18 cellular contexts compared by ENCODE assay signal in the genomic region with DNA sequence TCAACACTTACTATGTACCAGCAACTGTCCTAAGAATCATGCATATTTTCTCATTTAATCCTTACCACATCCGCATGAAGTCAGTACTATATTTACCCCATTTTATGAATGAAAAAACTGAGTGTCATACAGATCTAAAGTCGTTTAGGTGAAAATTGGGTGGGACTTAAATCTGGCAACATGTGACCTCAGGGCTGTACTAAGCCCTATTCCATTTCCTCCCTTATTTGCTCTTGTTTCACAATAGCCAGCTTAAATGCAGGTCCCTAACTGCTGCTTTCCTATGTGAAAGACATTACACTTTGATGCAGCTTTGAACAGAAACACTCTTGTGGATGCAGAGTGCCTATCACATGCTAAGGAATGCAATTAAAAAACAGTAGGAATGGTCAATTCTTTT. TPM values are rescaled to one million over a fixed set of nuclear protein-coding genes. Genes with fewer than 3 reads are reported as not detected.
DNase-seq lines count a peak whose midpoint lies in the region; ATAC-seq, FAIRE-seq and TF ChIP-seq lines count a peak whose summit lies in the region.
"Had no signal": no experiment of that assay in that cellular context is flagged by ENCODE, and none has a peak within 500 bp of the region (broad histone marks: within the 10 kb centered on the region; RNA-seq: fewer than 3 reads in every experiment).

No MANE protein-coding gene starts in this region.

- TF ChIP-seq EP300 in HepG2 (IDR thresholded peaks at IDR 0.05; ENCODE audit: low read depth in 2 of 2, low read length in 2 of 2), result peak in 1 of 2 experiments; percentile 33; a peak in 1 of 4 replicates
- no peak for TF ChIP-seq EP300 in HepG2 (CRISPR knock-in tag; IDR thresholded peaks at IDR 0.05; ENCODE audit: borderline replicate concordance)

- 8% methylated on average over 2 of the region's 2 CpGs for WGBS in HepG2 (ENCODE audit: low lambda C conversion rate)
- WGBS in right lobe of liver (ENCODE audit: insufficient coverage, low coverage, low lambda C conversion rate, missing lambda C conversion rate), result 52% methylated on average over 2 of the region's 2 CpGs

- H3K27me3 ChIP-seq in HepG2 (ENCODE audit: control insufficient read depth in 1 of 2, insufficient read depth in 2 of 2, low read length in 2 of 2), result no peaks in the 10 kb centered on the region; a peak in 1 of 5 replicates
- no peaks in the 10 kb centered on the region for H3K27me3 ChIP-seq in right lobe of liver
- no peaks in the 10 kb centered on the region for H3K27me3 ChIP-seq in Karpas-422 (ENCODE audit: low read length)

- TF ChIP-seq CTCF in HepG2 (CRISPR knock-in tag; IDR thresholded peaks at IDR 0.05) (no peak), right lobe of liver (IDR thresholded peaks at IDR 0.05) (no peak)

- H3K9me3 ChIP-seq in HepG2 (ENCODE audit: low read length) (peaks cover 4% of the 10 kb centered on the region; the same call in 1 of the 2 replicates), right lobe of liver (no peaks in the 10 kb centered on the region), Karpas-422 (ENCODE audit: low read length) (no peaks in the 10 kb centered on the region)

- no peak for TF ChIP-seq RAD21 in HepG2 (CRISPR knock-in tag; IDR thresholded peaks at IDR 0.05)

- H4K20me1 ChIP-seq in HepG2 (ENCODE audit: insufficient read depth, low read length) (peaks cover 18% of the 10 kb centered on the region), Karpas-422 (ENCODE audit: insufficient read depth, low read depth, low read length) (peaks cover 19% of the 10 kb centered on the region; the same call in 1 of the 2 replicates)

- peak; percentile 65 for DNase-seq in HepG2 (ENCODE audit: low spot score)
- no peak for DNase-seq in right lobe of liver
- DNase-seq in Karpas-422, result peak; percentile 47
- peak; percentile 61 for DNase-seq in NOMO-1 treated with DMSO at 0.1 percent for 48 hours (lab: John Stamatoyannopoulos, UW; ENCODE audit: unreplicated experiment)
- DNase-seq in Ammon's horn (ENCODE audit: low spot score), result no peak
- DNase-seq in activated CD4-positive, alpha-beta T cell treated with anti-CD3 and anti-CD28 coated beads, Interleukin-2, amount 10 ng/mL, durations not matched to agents 7 days and 5 days, result no peak
- DNase-seq in activated naive CD4-positive, alpha-beta T cell treated with anti-CD3 and anti-CD28 coated beads, Interleukin-2, amount 10 ng/mL, durations not matched to agents 7 days and 5 days, result no peak
- no peak for DNase-seq in HK-2 (ENCODE audit: unreplicated experiment)
- DNase-seq: 8988T; C1 segment of cervical spinal cord; CD4-positive, alpha-beta memory T cell; DMS153; DND-41; HCEC 1CT had no signal

- H3K4me1 Mint-ChIP-seq in activated CD4-positive, alpha-beta T cell treated with anti-CD3 and anti-CD28 coated beads, Interleukin-2, amount 10 ng/mL, durations not matched to agents 7 days and 5 days, result peaks cover 52% of the 10 kb centered on the region
- peaks cover 54% of the 10 kb centered on the region for H3K4me1 Mint-ChIP-seq in activated naive CD4-positive, alpha-beta T cell treated with anti-CD3 and anti-CD28 coated beads, Interleukin-2, amount 10 ng/mL, durations not matched to agents 7 days and 5 days

- no peaks in the 10 kb centered on the region for H3K27me3 Mint-ChIP-seq in activated CD4-positive, alpha-beta T cell treated with anti-CD3 and anti-CD28 coated beads, Interleukin-2, amount 10 ng/mL, durations not matched to agents 7 days and 5 days
- peaks cover 11% of the 10 kb centered on the region for H3K27me3 Mint-ChIP-seq in activated naive CD4-positive, alpha-beta T cell treated with anti-CD3 and anti-CD28 coated beads, Interleukin-2, amount 10 ng/mL, durations not matched to agents 7 days and 5 days
- H3K27me3 Mint-ChIP-seq: B cell; CD4-positive, alpha-beta memory T cell; IgD-negative memory B cell had no signal

- peaks cover 5% of the 10 kb centered on the region for H3K9me3 Mint-ChIP-seq in activated CD4-positive, alpha-beta T cell treated with anti-CD3 and anti-CD28 coated beads, Interleukin-2, amount 10 ng/mL, durations not matched to agents 7 days and 5 days
- H3K9me3 Mint-ChIP-seq in activated naive CD4-positive, alpha-beta T cell treated with anti-CD3 and anti-CD28 coated beads, Interleukin-2, amount 10 ng/mL, durations not matched to agents 7 days and 5 days, result no peaks in the 10 kb centered on the region
- H3K9me3 Mint-ChIP-seq: IgD-negative memory B cell had no signal

- intact Hi-C loops in HepG2 (cut with micrococcal nuclease; ENCODE audit: unreplicated experiment), result no loop called here
- intact Hi-C loops in right lobe of liver (cut with DNase I), result no loop called here

- H2AFZ ChIP-seq in HepG2 (ENCODE audit: low read length) (no peak overlapping the region), Karpas-422 (ENCODE audit: low read length) (no peak overlapping the region)

- H3K27ac ChIP-seq in HepG2 (ENCODE audit: extremely low read length, insufficient read depth, low read length), result no peak overlapping the region
- no peak overlapping the region for H3K27ac ChIP-seq in right lobe of liver
- peak overlapping the region; percentile 30; the same call in 1 of the 2 replicates for H3K27ac ChIP-seq in Karpas-422 (ENCODE audit: low read length)
- H3K27ac ChIP-seq: HL-60 had no signal

- H3K36me3 ChIP-seq in HepG2 (replicated peaks in 1 of 2; ENCODE audit: control insufficient read depth in 1 of 2, insufficient read depth in 2 of 2, low read length in 2 of 2) (no peaks in the 10 kb centered on the region), right lobe of liver (no peaks in the 10 kb centered on the region), Karpas-422 (ENCODE audit: insufficient read depth, low read length) (peaks cover 8% of the 10 kb centered on the region)

- no peaks in the 10 kb centered on the region for H3K9me2 ChIP-seq in Karpas-422 (replicated peaks; ENCODE audit: insufficient read depth, low read length)

- CTCF ChIA-PET in HepG2 (lab: Yijun Ruan, JAX; ENCODE audit: low intra/inter-chr PET ratio, low total read pairs), result interaction anchor here (0.6 kb wide), 1 partner anchor 109 kb away, joined by 3 read pairs; no protein-coding TSS in a partner anchor
- CTCF ChIA-PET in activated CD4-positive, alpha-beta T cell treated with anti-CD3 and anti-CD28 coated beads, Interleukin-2, amount 10 ng/mL, durations not matched to agents 7 days and 5 days (lab: Charles Lee), result interaction anchor here (1.3 kb wide), 1 partner anchor 10 kb away, joined by 8 read pairs; no protein-coding TSS in a partner anchor
- CTCF ChIA-PET in activated naive CD4-positive, alpha-beta T cell treated with anti-CD3 and anti-CD28 coated beads, Interleukin-2, amount 10 ng/mL, durations not matched to agents 7 days and 5 days (lab: Charles Lee), result interaction anchor here (1.9 kb wide), 1 partner anchor 9 kb away, joined by 19 read pairs; no protein-coding TSS in a partner anchor

- POLR2A ChIA-PET in HepG2 (lab: Yijun Ruan, JAX), result interaction anchor here (1.2 kb wide), 1 partner anchor 83 kb away, joined by 3 read pairs; no protein-coding TSS in a partner anchor
- POLR2A ChIA-PET in activated CD4-positive, alpha-beta T cell treated with anti-CD3 and anti-CD28 coated beads, Interleukin-2, amount 10 ng/mL, durations not matched to agents 7 days and 5 days (lab: Charles Lee), result no interaction called here

- in situ Hi-C loops in HepG2 (cut with HindIII; ENCODE audit: extremely low pct_ligation_motif_present, low pct_unique_long_range_greater_than_20kb), result no loop called here

- TF ChIP-seq POLR2A in HepG2 (IDR thresholded peaks at IDR 0.05; ENCODE audit: insufficient read depth in 1 of 2, low read depth in 2 of 2, low read length in 2 of 2) (no peak), right lobe of liver (IDR thresholded peaks at IDR 0.05) (no peak)

- H3K4me3 ChIP-seq in HepG2 (replicated peaks in 1 of 3; ENCODE audit: insufficient read depth in 1 of 3, low read depth in 2 of 3, low read length in 3 of 3), result no peak overlapping the region
- H3K4me3 ChIP-seq in right lobe of liver, result no peak overlapping the region
- no peak overlapping the region for H3K4me3 ChIP-seq in Karpas-422 (ENCODE audit: low read length)

- peaks cover 11% of the 10 kb centered on the region for H3K36me3 Mint-ChIP-seq in activated CD4-positive, alpha-beta T cell treated with anti-CD3 and anti-CD28 coated beads, Interleukin-2, amount 10 ng/mL, durations not matched to agents 7 days and 5 days (ENCODE audit: low read depth)
- H3K36me3 Mint-ChIP-seq in activated naive CD4-positive, alpha-beta T cell treated with anti-CD3 and anti-CD28 coated beads, Interleukin-2, amount 10 ng/mL, durations not matched to agents 7 days and 5 days, result peaks cover 6% of the 10 kb centered on the region
- H3K36me3 Mint-ChIP-seq: IgD-negative memory B cell had no signal

- no TSS peak for BruUV-seq in HepG2 (replicated peaks; lab: Mats Ljungman, UMichigan)

- H3K79me2 ChIP-seq in HepG2 (ENCODE audit: insufficient read depth, low read length), result peaks cover 28% of the 10 kb centered on the region
- peaks cover 38% of the 10 kb centered on the region for H3K79me2 ChIP-seq in Karpas-422 (ENCODE audit: low read length)

- ATAC-seq in HepG2 (no peak), right lobe of liver (no peak)

- H3K4me1 ChIP-seq in HepG2 (ENCODE audit: insufficient read depth, low read length), result peaks cover 35% of the 10 kb centered on the region
- peaks cover 0 to 5% (median 2%) of the 10 kb centered on the region in 4 donors for H3K4me1 ChIP-seq in right lobe of liver
- H3K4me1 ChIP-seq in Karpas-422 (ENCODE audit: low read length), result peaks cover 68% of the 10 kb centered on the region

- no peak overlapping the region for H3K27ac Mint-ChIP-seq in activated CD4-positive, alpha-beta T cell treated with anti-CD3 and anti-CD28 coated beads, Interleukin-2, amount 10 ng/mL, durations not matched to agents 7 days and 5 days
- no peak overlapping the region for H3K27ac Mint-ChIP-seq in activated naive CD4-positive, alpha-beta T cell treated with anti-CD3 and anti-CD28 coated beads, Interleukin-2, amount 10 ng/mL, durations not matched to agents 7 days and 5 days
- H3K27ac Mint-ChIP-seq: B cell had no signal

- no peak for FAIRE-seq in HepG2 (lab: Jason Lieb, UNC)
- FAIRE-seq: D721Med had no signal

- H3K4me3 Mint-ChIP-seq in activated CD4-positive, alpha-beta T cell treated with anti-CD3 and anti-CD28 coated beads, Interleukin-2, amount 10 ng/mL, durations not matched to agents 7 days and 5 days, result no peak overlapping the region
- no peak overlapping the region for H3K4me3 Mint-ChIP-seq in activated naive CD4-positive, alpha-beta T cell treated with anti-CD3 and anti-CD28 coated beads, Interleukin-2, amount 10 ng/mL, durations not matched to agents 7 days and 5 days

- H3K9ac ChIP-seq in HepG2 (ENCODE audit: insufficient read depth, low read depth, low read length) (no peak overlapping the region), Karpas-422 (ENCODE audit: low read length) (no peak overlapping the region)

- peak overlapping the region; percentile 14; the same call in 1 of the 2 replicates for H3K4me2 ChIP-seq in HepG2 (ENCODE audit: low read depth, low read length)
- no peak overlapping the region for H3K4me2 ChIP-seq in Karpas-422 (ENCODE audit: low read depth, low read length, poor library complexity, severe bottlenecking)

RNA-seq across cellular contexts. Expression of gene RAB14, which starts 2.5 kb away (rescaled TPM):
- total RNA-seq in HepG2 (2016; rRNA removed; fragmentation: Illumina TruSeq; extraction: Trizol) (19.3 and 42.2 TPM in 2 replicates), right lobe of liver (10 to 100 TPM; 29.0 to 65.1 (median 53.5) TPM)
- total RNA-seq in HepG2 (2016; cell fraction: cytosol; rRNA removed; fragmentation: Illumina TruSeq; extraction: Trizol; ENCODE audit: low read depth), result 2.8 and 4.0 TPM in 2 replicates
- 18.4 and 42.0 TPM in 2 replicates for total RNA-seq in HepG2 (2016; cell fraction: insoluble cytoplasmic fraction; rRNA removed; fragmentation: Illumina TruSeq; extraction: Trizol)
- 18.7 and 20.5 TPM in 2 replicates for total RNA-seq in HepG2 (2016; cell fraction: membrane; rRNA removed; fragmentation: Illumina TruSeq; extraction: Trizol)
- 24.4 and 28.8 TPM in 2 replicates for total RNA-seq in HepG2 (2016; cell fraction: nucleus; rRNA removed; fragmentation: Illumina TruSeq; extraction: Trizol)
- 15.3 and 17.4 TPM in 2 replicates for polyA plus RNA-seq in HepG2 (2011; rRNA removed)
- 6.4 and 13.9 TPM in 2 replicates for polyA plus RNA-seq in HepG2 (2011; cell fraction: cytosol; rRNA removed)
- polyA plus RNA-seq in HepG2 (2011; cell fraction: nucleus; rRNA removed), result 9.5 and 11.9 TPM in 2 replicates
- polyA plus RNA-seq in HepG2 (2012), result 31.9 and 33.9 TPM in 2 replicates
- 2.7 and 2.8 TPM in 2 replicates for polyA plus RNA-seq in HepG2 (2016; cell fraction: cytosol; fragmentation: Illumina TruSeq; extraction: Trizol; ENCODE audit: low read depth)
- 58.3 and 63.3 TPM in 2 replicates for polyA plus RNA-seq in HepG2 (2016; cell fraction: insoluble cytoplasmic fraction; fragmentation: Illumina TruSeq; extraction: Trizol; ENCODE audit: low read depth)
- polyA plus RNA-seq in HepG2 (2016; cell fraction: membrane; fragmentation: Illumina TruSeq; extraction: Trizol; ENCODE audit: low read depth), result 12.2 and 12.7 TPM in 2 replicates
- polyA plus RNA-seq in HepG2 (2016; cell fraction: nucleus; fragmentation: Illumina TruSeq; extraction: Trizol; ENCODE audit: insufficient read depth, low read depth), result 39.9 TPM in 2 replicates
- 8.0 and 11.9 TPM in 2 replicates for polyA minus RNA-seq in HepG2 (2011; rRNA and poly(A)+ RNA removed; ENCODE audit: low replicate concordance)
- 14.1 and 21.2 TPM in 2 replicates for polyA minus RNA-seq in HepG2 (2011; cell fraction: cytosol; rRNA and poly(A)+ RNA removed)
- 18.9 and 25.6 TPM in 2 replicates for polyA minus RNA-seq in HepG2 (2011; cell fraction: nucleus; rRNA and poly(A)+ RNA removed)
- total RNA-seq in Karpas-422 (2014; rRNA removed; shearing (Covaris generic); ENCODE audit: low replicate concordance), result 17.4 and 49.5 TPM in 2 replicates
- 10 to 100 TPM; 65.8 to 66.6 TPM for total RNA-seq in activated CD4-positive, alpha-beta T cell treated with anti-CD3 and anti-CD28 coated beads, Interleukin-2, amount 10 ng/mL, durations not matched to agents 7 days and 5 days

Comparison
In these comparisons a context has a peak if more than half of its experiments do, and no peak if none do; other contexts are left out.
1. DNase-seq: peak in HepG2 (single experiment), Karpas-422 (single experiment) and NOMO-1 treated with DMSO at 0.1 percent for 48 hours (single experiment); none in right lobe of liver (0 of 3), Ammon's horn (single experiment), activated CD4-positive, alpha-beta T cell treated with anti-CD3 and anti-CD28 coated beads, Interleukin-2, amount 10 ng/mL, durations not matched to agents 7 days and 5 days (single experiment), activated naive CD4-positive, alpha-beta T cell treated with anti-CD3 and anti-CD28 coated beads, Interleukin-2, amount 10 ng/mL, durations not matched to agents 7 days and 5 days (single experiment) and HK-2 (single experiment).